21 cellular contexts compared by ENCODE assay signal in the genomic region with DNA sequence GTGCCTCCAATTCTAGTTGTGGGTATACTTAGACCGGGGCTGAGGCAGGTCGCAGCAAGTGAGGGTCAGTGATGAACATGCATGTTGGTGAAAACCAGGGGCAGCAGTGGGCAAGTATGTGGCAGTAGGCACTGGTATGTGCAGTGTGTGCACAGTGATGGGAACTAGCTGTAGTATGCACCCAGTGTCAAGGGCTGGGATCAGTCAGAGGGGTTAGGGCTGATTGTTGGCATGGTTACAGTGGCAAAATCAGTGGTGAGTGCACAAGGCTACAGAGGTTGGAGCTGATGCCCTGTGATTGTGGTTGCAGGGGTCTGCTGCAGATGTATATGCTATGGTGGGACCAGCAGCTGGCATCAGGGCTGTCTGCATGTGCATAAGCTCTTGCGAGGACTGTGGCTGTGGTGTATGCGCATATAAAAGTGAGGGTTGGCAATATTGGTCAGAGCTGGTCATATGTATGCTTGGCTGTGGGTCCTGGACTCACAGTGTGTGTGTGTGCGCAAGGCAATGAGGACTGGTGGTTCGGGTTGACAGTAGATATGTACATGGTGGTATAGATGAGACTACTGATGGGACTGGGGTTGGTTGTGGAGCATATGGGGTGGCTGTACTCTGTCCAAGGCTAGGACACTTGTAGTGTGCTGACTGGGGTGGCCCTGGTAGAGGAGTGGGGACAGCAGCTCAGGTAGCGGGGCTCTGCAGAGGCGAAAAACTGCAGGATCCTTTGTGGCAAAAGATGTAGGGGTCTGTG. TPM values are rescaled to one million over a fixed set of nuclear protein-coding genes. Genes with fewer than 3 reads are reported as not detected.
DNase-seq lines count a peak whose midpoint lies in the region; ATAC-seq, FAIRE-seq and TF ChIP-seq lines count a peak whose summit lies in the region.
"Had no signal": no experiment of that assay in that cellular context is flagged by ENCODE, and none has a peak within 500 bp of the region (broad histone marks: within the 10 kb centered on the region; RNA-seq: fewer than 3 reads in every experiment).

No MANE protein-coding gene starts in this region.

- no peak overlapping the region for H4K8ac ChIP-seq in H1 (ENCODE audit: extremely low read depth, insufficient read depth, low read length)
- no peak overlapping the region for H4K8ac ChIP-seq in trophoblast cell (ENCODE audit: low read depth, low read length)

- H3K27me3 ChIP-seq in H1 (replicated peaks in 1 of 4; ENCODE audit: control insufficient read depth in 3 of 4, extremely low read depth in 1 of 4, insufficient read depth in 3 of 4, low read length in 3 of 4) = no peaks in the 10 kb centered on the region
- H3K27me3 ChIP-seq in trophoblast cell (ENCODE audit: insufficient read depth, low read length) = no peaks in the 10 kb centered on the region
- H3K27me3 ChIP-seq in upper lobe of right lung = no peaks in the 10 kb centered on the region

- H3K23ac ChIP-seq in H1 (ENCODE audit: insufficient read length) (no peak overlapping the region), trophoblast cell (ENCODE audit: low read length) (no peak overlapping the region)

- H2BK5ac ChIP-seq in H1 (ENCODE audit: low read depth, low read length) (no peak overlapping the region), trophoblast cell (ENCODE audit: low read depth, low read length, poor library complexity) (no peak overlapping the region)

- no peaks in the 10 kb centered on the region for H3K23me2 ChIP-seq in H1 (ENCODE audit: low read depth, low read length)

- no peaks in the 10 kb centered on the region for H3K36me3 Mint-ChIP-seq in activated naive CD8-positive, alpha-beta T cell treated with anti-CD3 and anti-CD28 coated beads, Interleukin-2, amount 50 U/mL, for 24 hours (ENCODE audit: low read depth)
- no peaks in the 10 kb centered on the region for H3K36me3 Mint-ChIP-seq in activated naive CD8-positive, alpha-beta T cell treated with anti-CD3 and anti-CD28 coated beads for 36 hours
- H3K36me3 Mint-ChIP-seq: CD14-positive monocyte; CD8-positive, alpha-beta T cell had no signal

- H3K9me3 ChIP-seq in H1 (ENCODE audit: insufficient read depth in 2 of 2, low read depth in 1 of 2, low read length in 1 of 2) (no peaks in the 10 kb centered on the region), trophoblast cell (ENCODE audit: insufficient read depth, low read depth, low read length) (no peaks in the 10 kb centered on the region), upper lobe of right lung (no peaks in the 10 kb centered on the region)

- H2BK120ac ChIP-seq in H1 (replicated peaks; ENCODE audit: low read depth, low read length) (no peak overlapping the region), trophoblast cell (ENCODE audit: insufficient read depth, low read length, poor library complexity) (no peak overlapping the region)

- intact Hi-C loops in upper lobe of right lung (cut with DNase I) = no loop called here

- H4K20me1 ChIP-seq in H1 (replicated peaks in 1 of 2; ENCODE audit: control insufficient read depth in 1 of 2, insufficient read depth in 2 of 2, low read length in 2 of 2) = no peaks in the 10 kb centered on the region

- H3K14ac ChIP-seq in H1 (ENCODE audit: insufficient read length) = no peak overlapping the region
- H3K14ac ChIP-seq in trophoblast cell (ENCODE audit: low read length) = no peak overlapping the region

- FAIRE-seq in H1 (lab: Jason Lieb, UNC) (no peak), GM19239 (lab: Jason Lieb, UNC) (no peak)
- FAIRE-seq: D721Med, G401.6, GM18507 had no signal

- H4K91ac ChIP-seq in H1 (replicated peaks; ENCODE audit: insufficient read length, low read length) (no peak overlapping the region), trophoblast cell (ENCODE audit: low read depth, low read length) (no peak overlapping the region)

- 0 out of 2 replicates have a peak overlapping the region, but pooled peaks have one; percentile 3 for H2BK20ac ChIP-seq in H1 (ENCODE audit: low read length)

- H3K4me1 ChIP-seq in H1 (replicated peaks in 1 of 4; ENCODE audit: control insufficient read depth in 3 of 4, insufficient read depth in 4 of 4, low read length in 3 of 4) = no peaks in the 10 kb centered on the region
- H3K4me1 ChIP-seq in trophoblast cell (ENCODE audit: control insufficient read depth in 1 of 2, insufficient read depth in 2 of 2, low read length in 2 of 2) = no peaks in the 10 kb centered on the region
- no peaks in the 10 kb centered on the region for H3K4me1 ChIP-seq in upper lobe of right lung

- no peak overlapping the region for H4K5ac ChIP-seq in H1 (ENCODE audit: insufficient read length, low read depth, low read length)

- no peak overlapping the region for H3K4me3 Mint-ChIP-seq in activated naive CD8-positive, alpha-beta T cell treated with anti-CD3 and anti-CD28 coated beads, Interleukin-2, amount 50 U/mL, for 24 hours
- H3K4me3 Mint-ChIP-seq in activated naive CD8-positive, alpha-beta T cell treated with anti-CD3 and anti-CD28 coated beads for 36 hours = no peak overlapping the region
- H3K4me3 Mint-ChIP-seq: CD14-positive monocyte; CD8-positive, alpha-beta T cell; HFFc6 had no signal

- H3K36me3 ChIP-seq in H1 (ENCODE audit: control insufficient read depth in 2 of 4, insufficient read depth in 4 of 4, low read length in 3 of 4) = no peaks in the 10 kb centered on the region
- no peaks in the 10 kb centered on the region for H3K36me3 ChIP-seq in trophoblast cell (ENCODE audit: control insufficient read depth in 1 of 2, insufficient read depth in 2 of 2, low read length in 2 of 2)
- H3K36me3 ChIP-seq in upper lobe of right lung = no peaks in the 10 kb centered on the region

- H3K27ac ChIP-seq in H1 (ENCODE audit: low read depth, low read length) (no peak overlapping the region), trophoblast cell (ENCODE audit: low read depth, low read length) (no peak overlapping the region), upper lobe of right lung (no peak overlapping the region)
- H3K27ac ChIP-seq: 22Rv1, HL-60 had no signal

- H3K9ac ChIP-seq in H1 (replicated peaks in 1 of 4; ENCODE audit: extremely low read depth in 1 of 4, low read depth in 3 of 4, low read length in 3 of 4) (no peak overlapping the region), trophoblast cell (ENCODE audit: low read length) (no peak overlapping the region)

- H3K4me1 Mint-ChIP-seq in activated naive CD8-positive, alpha-beta T cell treated with anti-CD3 and anti-CD28 coated beads, Interleukin-2, amount 50 U/mL, for 24 hours = no peaks in the 10 kb centered on the region
- no peaks in the 10 kb centered on the region for H3K4me1 Mint-ChIP-seq in activated naive CD8-positive, alpha-beta T cell treated with anti-CD3 and anti-CD28 coated beads for 36 hours
- H3K4me1 Mint-ChIP-seq: CD14-positive monocyte had no signal

- H3K4me3 ChIP-seq in H1 (ENCODE audit: extremely low read depth in 1 of 4, insufficient read depth in 2 of 4, low read depth in 3 of 4, low read length in 4 of 4) (no peak overlapping the region), trophoblast cell (ENCODE audit: low read depth, low read length) (peak overlapping the region; percentile 23), upper lobe of right lung (no peak overlapping the region)

- no peak for TF ChIP-seq POLR2A in H1 (IDR thresholded peaks at IDR 0.05; ENCODE audit: control extremely low read depth in 1 of 2, low read depth in 2 of 2, low read length in 2 of 2)

- H3K56ac ChIP-seq in H1 (replicated peaks; ENCODE audit: insufficient read length, low read depth, low read length) = no peak overlapping the region

- H3K27ac Mint-ChIP-seq in activated naive CD8-positive, alpha-beta T cell treated with anti-CD3 and anti-CD28 coated beads, Interleukin-2, amount 50 U/mL, for 24 hours = no peak overlapping the region
- no peak overlapping the region for H3K27ac Mint-ChIP-seq in activated naive CD8-positive, alpha-beta T cell treated with anti-CD3 and anti-CD28 coated beads for 36 hours
- H3K27ac Mint-ChIP-seq: CD8-positive, alpha-beta T cell; HFFc6 had no signal

- H3K4me2 ChIP-seq in H1 (ENCODE audit: insufficient read depth in 1 of 2, low read depth in 2 of 2, low read length in 2 of 2) (no peak overlapping the region), trophoblast cell (ENCODE audit: low read length) (no peak overlapping the region)

- H3K4ac ChIP-seq in H1 (replicated peaks; ENCODE audit: insufficient read length, low read depth, low read length) (no peak overlapping the region), trophoblast cell (ENCODE audit: low read depth, low read length) (no peak overlapping the region)

- H2AFZ ChIP-seq in H1 (ENCODE audit: low read length) (no peak overlapping the region), trophoblast cell (ENCODE audit: insufficient read depth, low read length, poor library complexity) (no peak overlapping the region)

- CTCF ChIA-PET in H1 (lab: Charles Lee; ENCODE audit: partially characterized antibody) = interaction anchor here (0.5 to 2.9 kb wide), 4 partner anchors 25 to 676 kb away, joined by 3 to 11 read pairs (median 4); no protein-coding TSS in a partner anchor

- no peak overlapping the region for H2AK5ac ChIP-seq in H1 (ENCODE audit: low read depth, low read length)
- H2AK5ac ChIP-seq in trophoblast cell (ENCODE audit: low read length) = no peak overlapping the region

- POLR2A ChIA-PET in H1 (lab: Charles Lee; ENCODE audit: partially characterized antibody) = no interaction called here

- H3K18ac ChIP-seq in H1 (ENCODE audit: extremely low read depth, low read length) = no peak overlapping the region
- no peak overlapping the region for H3K18ac ChIP-seq in trophoblast cell (ENCODE audit: low read length)

- DNase-seq in activated naive CD8-positive, alpha-beta T cell treated with anti-CD3 and anti-CD28 coated beads, Interleukin-2, amount 50 U/mL, for 24 hours = no peak
- DNase-seq in activated naive CD8-positive, alpha-beta T cell treated with anti-CD3 and anti-CD28 coated beads for 36 hours = no peak
- DNase-seq in H1 (ENCODE audit: low read depth in 1 of 2, low spot score in 2 of 2) (no peak), trophoblast cell (no peak), upper lobe of right lung (no peak), GM19239 (ENCODE audit: insufficient read length, low spot score) (no peak), GM10266 (ENCODE audit: extremely low spot score) (no peak)
- DNase-seq: CD8-positive, alpha-beta T cell; COR-L47; DMS153; DMS79 treated with DMSO at 0.1 percent for 48 hours; EL; HCEC 1CT; HFFc6 had no signal

- WGBS in H1 (ENCODE audit: extremely low coverage in 1 of 2, insufficient coverage in 1 of 2, insufficient read length in 1 of 2, insufficient replicate concordance in 2 of 2, low coverage in 1 of 2, low lambda C conversion rate in 2 of 2, missing lambda C conversion rate in 1 of 2), 2 experiments = 81% methylated on average over 8 of the region's 8 CpGs; no CpG with 5 or more reads in 1 of the 2 experiments
- WGBS in trophoblast cell (ENCODE audit: extremely low coverage, insufficient coverage, insufficient read length) = no CpG with 5 or more reads among the region's 8 CpGs

- no peak overlapping the region for H4K12ac ChIP-seq in trophoblast cell (ENCODE audit: low read depth, low read length)

- no peak for TF ChIP-seq EP300 in H1 (IDR thresholded peaks at IDR 0.05; ENCODE audit: borderline replicate concordance in 1 of 2, low read depth in 2 of 2, low read length in 2 of 2)

- TF ChIP-seq RAD21 in H1 (IDR thresholded peaks at IDR 0.05 in 1 of 2, conservative IDR thresholded peaks at IDR 0.05 in 1 of 2; ENCODE audit: low read depth in 2 of 2, low read length in 2 of 2) = no peak

- H2BK15ac ChIP-seq in H1 (ENCODE audit: low read length) = 0 out of 2 replicates have a peak overlapping the region, but pooled peaks have one; percentile 67

- H3K79me1 ChIP-seq in H1 (ENCODE audit: low read depth, low read length) (no peaks in the 10 kb centered on the region), trophoblast cell (ENCODE audit: low read length) (no peaks in the 10 kb centered on the region)

- H3K9me3 Mint-ChIP-seq in activated naive CD8-positive, alpha-beta T cell treated with anti-CD3 and anti-CD28 coated beads, Interleukin-2, amount 50 U/mL, for 24 hours = no peaks in the 10 kb centered on the region
- no peaks in the 10 kb centered on the region for H3K9me3 Mint-ChIP-seq in activated naive CD8-positive, alpha-beta T cell treated with anti-CD3 and anti-CD28 coated beads for 36 hours
- H3K9me3 Mint-ChIP-seq: CD8-positive, alpha-beta T cell; HFFc6 had no signal

- H2BK12ac ChIP-seq in H1 (ENCODE audit: low read depth, low read length) (no peak overlapping the region), trophoblast cell (ENCODE audit: low read length) (no peak overlapping the region)

- ATAC-seq in activated naive CD8-positive, alpha-beta T cell treated with anti-CD3 and anti-CD28 coated beads, Interleukin-2, amount 50 U/mL, for 24 hours = peak; percentile 20
- ATAC-seq in upper lobe of right lung (peak; percentile 31), GM19455 (IDR thresholded peaks at IDR 0.05; ENCODE audit: unreplicated experiment) (no peak)
- ATAC-seq: CD8-positive, alpha-beta T cell had no signal

- H3K79me2 ChIP-seq in H1 (ENCODE audit: control insufficient read depth in 1 of 2, insufficient read depth in 2 of 2, low read length in 2 of 2) (no peaks in the 10 kb centered on the region), trophoblast cell (ENCODE audit: control insufficient read depth, insufficient read depth, low read length, poor library complexity) (no peaks in the 10 kb centered on the region)

- no peak for TF ChIP-seq CTCF in H1 (IDR thresholded peaks at IDR 0.05; ENCODE audit: control extremely low read depth in 1 of 3, insufficient read depth in 1 of 3, low read depth in 1 of 3, low read length in 3 of 3)
- no peak for TF ChIP-seq CTCF in upper lobe of right lung (IDR thresholded peaks at IDR 0.05)
- no peak for TF ChIP-seq CTCF in GM10266 (IDR thresholded peaks at IDR 0.05; ENCODE audit: control insufficient read depth, insufficient read depth, low read depth, missing control alignments)

- H3K27me3 Mint-ChIP-seq in activated naive CD8-positive, alpha-beta T cell treated with anti-CD3 and anti-CD28 coated beads, Interleukin-2, amount 50 U/mL, for 24 hours = peaks cover 4% of the 10 kb centered on the region
- no peaks in the 10 kb centered on the region for H3K27me3 Mint-ChIP-seq in activated naive CD8-positive, alpha-beta T cell treated with anti-CD3 and anti-CD28 coated beads for 36 hours

RNA-seq across cellular contexts. Expression of gene CHORDC1, which starts 33.7 kb away (rescaled TPM):
- 10 to 100 TPM; 86.3 to 90.1 TPM for total RNA-seq in activated naive CD8-positive, alpha-beta T cell treated with anti-CD3 and anti-CD28 coated beads for 36 hours
- 96.6 and 97.1 TPM in 2 replicates for total RNA-seq in H1 (2021; fragmentation: NEBNext Ultra II Directional; extraction: Animal tissue kit (Norgen Biotek cat#: 25700))
- polyA plus RNA-seq in H1 (2011; rRNA removed) = 28.9 and 29.1 TPM in 2 replicates
- 44.9 TPM for polyA plus RNA-seq in H1 (2011; cell fraction: cytosol; rRNA removed)
- polyA plus RNA-seq in H1 (2011; cell fraction: nucleus; rRNA removed) = 17.8 TPM
- polyA plus RNA-seq in H1 (2012, experiment 1 of 2) = 68.5 to 85.1 TPM (median 74.1 TPM) in 4 replicates
- polyA plus RNA-seq in H1 (2012, experiment 2 of 2) = 5.5 TPM
- 59.7 TPM for polyA plus RNA-seq in H1 (2013, experiment 1 of 2)
- polyA plus RNA-seq in H1 (2013, experiment 2 of 2) = 65.0 TPM
- 48.5 and 49.2 TPM in 2 replicates for polyA minus RNA-seq in H1 (2011; rRNA and poly(A)+ RNA removed)
- 36.3 TPM for polyA minus RNA-seq in H1 (2011; cell fraction: cytosol; rRNA and poly(A)+ RNA removed)
- 90.5 TPM for polyA minus RNA-seq in H1 (2011; cell fraction: nucleus; rRNA and poly(A)+ RNA removed)
- 35.5 and 35.6 TPM in 2 replicates for polyA plus RNA-seq in trophoblast cell (2013)
- total RNA-seq in upper lobe of right lung = 30.7 TPM
